16 cellular contexts compared by ENCODE assay signal in the genomic region with DNA sequence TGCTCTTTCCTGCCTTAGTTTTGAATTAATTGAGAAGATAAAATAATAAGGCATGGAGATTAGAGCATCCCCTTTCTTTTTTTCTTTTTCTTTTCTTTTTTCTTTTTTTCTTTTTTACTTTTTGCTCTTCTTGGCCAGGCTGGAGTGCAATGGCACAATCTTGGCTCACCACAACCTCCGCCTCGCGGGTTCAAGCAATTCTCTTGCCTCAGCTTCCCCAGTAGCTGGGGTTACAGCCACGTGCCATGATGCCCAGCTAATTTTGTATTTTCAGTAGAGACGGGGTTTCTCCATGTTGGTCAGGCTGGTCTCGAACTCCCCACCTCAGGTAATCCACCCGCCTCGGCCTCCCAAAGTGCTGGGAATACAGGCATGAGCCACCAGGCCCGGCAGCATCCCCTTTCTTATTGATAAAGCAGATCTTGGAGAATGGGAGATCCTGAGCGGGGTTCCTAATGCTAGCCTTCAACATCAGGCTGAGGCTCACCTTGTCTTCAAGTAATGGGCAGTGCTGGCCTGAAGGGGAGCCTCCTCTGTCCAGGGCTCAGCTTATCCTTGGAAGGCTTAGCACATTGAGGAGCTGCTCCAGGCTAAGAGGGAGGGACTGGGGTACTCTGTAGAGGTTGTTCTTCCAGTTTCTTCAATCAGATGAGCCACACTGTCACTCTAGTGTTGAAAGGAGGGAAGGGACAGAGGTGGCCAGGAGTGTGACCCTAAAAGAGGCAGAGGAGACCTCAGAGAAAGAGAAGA. TPM values are rescaled to one million over a fixed set of nuclear protein-coding genes. Genes with fewer than 3 reads are reported as not detected.
DNase-seq lines count a peak whose midpoint lies in the region; ATAC-seq and TF ChIP-seq lines count a peak whose summit lies in the region.
"Had no signal": no experiment of that assay in that cellular context is flagged by ENCODE, and none has a peak within 500 bp of the region (broad histone marks: within the 10 kb centered on the region; RNA-seq: fewer than 3 reads in every experiment).

No MANE protein-coding gene starts in this region.

- no peak for TF ChIP-seq RAD21 in HCT116 (IDR thresholded peaks at IDR 0.05; ENCODE audit: low read depth)

- H3K4me2 ChIP-seq in HCT116 (ENCODE audit: low read length) = no peak overlapping the region
- H3K4me2 ChIP-seq: A549, PC-9 had no signal

- H3K27me3 ChIP-seq in left ventricle myocardium inferior (ENCODE audit: low read depth) = no peaks in the 10 kb centered on the region
- no peaks in the 10 kb centered on the region for H3K27me3 ChIP-seq in heart right ventricle
- no peaks in the 10 kb centered on the region for H3K27me3 ChIP-seq in HCT116 (ENCODE audit: insufficient read depth, low read length)
- no peaks in the 10 kb centered on the region for H3K27me3 ChIP-seq in prostate gland (replicated peaks; ENCODE audit: insufficient read depth)
- no peaks in the 10 kb centered on the region for H3K27me3 ChIP-seq in stomach
- H3K27me3 ChIP-seq: SJSA1 had no signal

- RAD21 ChIA-PET in HCT116 (lab: Charles Lee; ENCODE audit: low non-redundant PET in 1 of 2, low total read pairs in 2 of 2, uncharacterized antibody in 2 of 2, unreplicated experiment in 2 of 2) = no interaction called here

- TF ChIP-seq CTCF in left ventricle myocardium inferior (IDR thresholded peaks at IDR 0.05; ENCODE audit: borderline replicate concordance) = no peak
- no peak for TF ChIP-seq CTCF in heart right ventricle (IDR thresholded peaks at IDR 0.05)
- TF ChIP-seq CTCF in HCT116 (IDR thresholded peaks at IDR 0.05 in 2 of 3, conservative IDR thresholded peaks at IDR 0.05 in 1 of 3; ENCODE audit: borderline replicate concordance in 1 of 3, insufficient read depth in 1 of 3, low read depth in 2 of 3, low read length in 2 of 3) = no peak
- no peak for TF ChIP-seq CTCF in choroid plexus epithelial cell (conservative IDR thresholded peaks at IDR 0.05; ENCODE audit: low read depth, low read length)
- TF ChIP-seq CTCF in prostate gland (IDR thresholded peaks at IDR 0.05) = no peak
- no peak for TF ChIP-seq CTCF in stomach (IDR thresholded peaks at IDR 0.05)

- CTCF ChIA-PET in HCT116 (lab: Charles Lee) = interaction anchor here (2.3 to 9.9 kb wide), 4 partner anchors 9 to 57 kb away, joined by 11 to 96 read pairs (median 16); a partner anchor contains a TSS

- H4K20me1 ChIP-seq in HCT116 (ENCODE audit: insufficient read depth) = peaks cover 3% of the 10 kb centered on the region; the same call in 1 of the 2 replicates

- no peak overlapping the region for H2AFZ ChIP-seq in HCT116 (ENCODE audit: low read depth, low read length, poor library complexity, severe bottlenecking)
- H2AFZ ChIP-seq: PC-9 had no signal

- 97 to 99% methylated on average over 10 of the region's 10 CpGs for WGBS in heart right ventricle, 2 donors
- WGBS in prostate gland = 97% methylated on average over 10 of the region's 10 CpGs
- 94 to 97% (median 96%) methylated on average over 10 of the region's 10 CpGs for WGBS in stomach, 5 donors

- no peak overlapping the region for H3K9ac ChIP-seq in HCT116 (ENCODE audit: low read length)

- H3K4me1 ChIP-seq in left ventricle myocardium inferior = peaks cover 65% of the 10 kb centered on the region
- H3K4me1 ChIP-seq in heart right ventricle = peaks cover 17 to 62% (median 51%) of the 10 kb centered on the region in 9 donors
- no peaks in the 10 kb centered on the region for H3K4me1 ChIP-seq in HCT116 (ENCODE audit: control insufficient read depth in 1 of 2, insufficient read depth in 2 of 2, low read length in 2 of 2)
- H3K4me1 ChIP-seq in prostate gland (replicated peaks) = peaks cover 13% of the 10 kb centered on the region
- H3K4me1 ChIP-seq in stomach = peaks cover 0 to 23% (median 16%) of the 10 kb centered on the region in 4 donors

- peak overlapping the region; percentile 94 for H3K27ac ChIP-seq in left ventricle myocardium inferior (replicated peaks)
- no peak overlapping the region for H3K27ac ChIP-seq in heart right ventricle
- H3K27ac ChIP-seq in HCT116 (ENCODE audit: low read depth, low read length) = no peak overlapping the region
- H3K27ac ChIP-seq in prostate gland = peak overlapping the region; percentile 28 to 63
- H3K27ac ChIP-seq in stomach = no peak overlapping the region
- H3K27ac ChIP-seq: A549, C4-2B, PC-9, SJSA1 had no signal

- H3K36me3 ChIP-seq in left ventricle myocardium inferior (no peaks in the 10 kb centered on the region), heart right ventricle (no peaks in the 10 kb centered on the region), HCT116 (ENCODE audit: control insufficient read depth in 1 of 2, insufficient read depth in 2 of 2, low read length in 2 of 2) (peaks cover 16 to 39% of the 10 kb centered on the region in 2 experiments; a peak in 3 of 4 replicates), prostate gland (no peaks in the 10 kb centered on the region), stomach (no peaks in the 10 kb centered on the region)
- H3K36me3 ChIP-seq: SJSA1 had no signal

- BruUV-seq in HCT116 (replicated peaks; lab: Mats Ljungman, UMichigan) = no TSS peak

- TF ChIP-seq POLR2A in HCT116 (IDR thresholded peaks at IDR 0.05; ENCODE audit: borderline replicate concordance, extremely low read depth, insufficient read depth, insufficient read length) (no peak), prostate gland (IDR thresholded peaks at IDR 0.05) (no peak), stomach (IDR thresholded peaks at IDR 0.05) (no peak)

- DNase-seq in left ventricle myocardium inferior (no peak), heart right ventricle (no peak), HCT116 (ENCODE audit: low read depth, low spot score) (no peak), choroid plexus epithelial cell (ENCODE audit: low read depth) (peak; percentile 24), prostate gland (ENCODE audit: low spot score) (no peak), occipital lobe (lab: John Stamatoyannopoulos, UW) (no peak), stomach (no peak), NCI-H510A (lab: John Stamatoyannopoulos, UW) (no peak)
- DNase-seq: NCI-H1417 treated with DMSO at 0.1 percent for 48 hours, NCI-H1930, NCI-H226, PC-9 had no signal

- H3K4me3 ChIP-seq in left ventricle myocardium inferior (no peak overlapping the region), heart right ventricle (no peak overlapping the region), HCT116 (replicated peaks in 1 of 2; ENCODE audit: low read depth in 1 of 2, low read length in 2 of 2) (no peak overlapping the region), choroid plexus epithelial cell (ENCODE audit: low read depth, low read length) (no peak overlapping the region), prostate gland (no peak overlapping the region), stomach (no peak overlapping the region)
- H3K4me3 ChIP-seq: A549, PC-9, SJSA1 had no signal

- H3K9me3 ChIP-seq in left ventricle myocardium inferior (replicated peaks) = no peaks in the 10 kb centered on the region
- peaks cover 0 to 3% (median 0%) of the 10 kb centered on the region in 11 donors for H3K9me3 ChIP-seq in heart right ventricle
- no peaks in the 10 kb centered on the region for H3K9me3 ChIP-seq in HCT116 (ENCODE audit: control insufficient read depth in 1 of 2, insufficient read depth in 1 of 2, low read depth in 1 of 2, low read length in 2 of 2)
- no peaks in the 10 kb centered on the region for H3K9me3 ChIP-seq in prostate gland
- H3K9me3 ChIP-seq in stomach = no peaks in the 10 kb centered on the region
- H3K9me3 ChIP-seq: A549, SJSA1 had no signal

- POLR2A ChIA-PET in HCT116 (lab: Charles Lee) = interaction anchor here (0.7 to 1.3 kb wide), 2 partner anchors 9 to 155 kb away, joined by 3 to 6 read pairs; no protein-coding TSS in a partner anchor

- no peak for TF ChIP-seq EP300 in stomach (IDR thresholded peaks at IDR 0.05)

- H3K9me2 ChIP-seq in HCT116 (ENCODE audit: insufficient read depth) = no peaks in the 10 kb centered on the region

- intact Hi-C loops in left ventricle myocardium inferior (cut with micrococcal nuclease) = no loop called here
- intact Hi-C loops in heart right ventricle (cut with DNase I) = no loop called here
- intact Hi-C loops in HCT116 (cut with micrococcal nuclease) = no loop called here
- intact Hi-C loops in prostate gland (cut with DNase I) = no loop called here
- intact Hi-C loops in stomach (cut with DNase I; ENCODE audit: low total_unique reads) = no loop called here

- ATAC-seq in heart right ventricle (no peak), HCT116 (0 out of 2 replicates have a peak, but pooled peaks have one; percentile 15)

- H3K79me2 ChIP-seq in HCT116 (ENCODE audit: insufficient read depth, low read length) = peaks cover 31% of the 10 kb centered on the region

RNA-seq across cellular contexts. Expression of a gene that starts 27.9 kb away (rescaled TPM):
- total RNA-seq in left ventricle myocardium inferior (0.80 TPM), heart right ventricle (1 to 10 TPM in 4 of 10 donors, under 1 TPM in 6; 0.57 to 1.6 (median 0.97) TPM), HCT116 (2021; ENCODE audit: unreplicated experiment) (115 TPM), prostate gland (10 to 100 TPM; 18.1 to 37.3 TPM), occipital lobe (0.62 TPM), stomach (10 to 100 TPM in 1 of 5 donors, 1 to 10 TPM in 2, under 1 TPM in 2; under 0.01 to 13.4 (median 5.7) TPM)
- polyA plus RNA-seq in heart right ventricle (under 1 TPM; 0.25 to 0.51 TPM), stomach (10 to 100 TPM; 22.1 to 26.6 (median 23.7) TPM)
- polyA plus RNA-seq in HCT116 (2012) = 104 and 131 TPM in 2 replicates
- total RNA-seq: H4 had no signal

RNA-seq across cellular contexts. Expression of a gene that starts 41.4 kb away (rescaled TPM):
- total RNA-seq in left ventricle myocardium inferior (35.4 TPM), heart right ventricle (10 to 100 TPM; 18.6 to 87.2 (median 35.9) TPM), HCT116 (2021; ENCODE audit: unreplicated experiment) (12.0 TPM), prostate gland (10 to 100 TPM; 12.5 to 35.8 TPM), occipital lobe (1.6 TPM), stomach (10 to 100 TPM in 2 of 5 donors, 1 to 10 TPM in 3; 1.7 to 13.5 (median 9.2) TPM)
- polyA plus RNA-seq in heart right ventricle (10 to 100 TPM; 17.5 to 41.6 TPM), stomach (10 to 100 TPM in 1 of 3 donors, 1 to 10 TPM in 2; 2.9 to 12.3 (median 4.6) TPM)
- polyA plus RNA-seq in HCT116 (2012) = 12.5 and 13.1 TPM in 2 replicates

RNA-seq across cellular contexts. Expression of a gene that starts 42.2 kb away (rescaled TPM):
- total RNA-seq in left ventricle myocardium inferior = 189 TPM
- 100 to 1,000 TPM; 161 to 372 (median 220) TPM for total RNA-seq in heart right ventricle
- polyA plus RNA-seq in heart right ventricle = 100 to 1,000 TPM; 339 to 570 TPM
- total RNA-seq in HCT116 (2021; ENCODE audit: unreplicated experiment) = 179 TPM
- 130 and 156 TPM in 2 replicates for polyA plus RNA-seq in HCT116 (2012)
- total RNA-seq in prostate gland = 10 to 100 TPM; 46.8 to 91.8 TPM
- total RNA-seq in occipital lobe = 26.4 TPM
- 10 to 100 TPM in 4 of 5 donors, 1 to 10 TPM in 1; 9.8 to 81.3 (median 40.8) TPM for total RNA-seq in stomach
- polyA plus RNA-seq in stomach = 100 to 1,000 TPM; 123 to 192 (median 159) TPM

RNA-seq across cellular contexts. Expression of a gene that starts 56.8 kb away (rescaled TPM):
- total RNA-seq in left ventricle myocardium inferior = 3.5 TPM
- 1 to 10 TPM; 1.3 to 5.8 (median 3.0) TPM for total RNA-seq in heart right ventricle
- polyA plus RNA-seq in heart right ventricle = 1 to 10 TPM in 1 of 2 donors, under 1 TPM in 1; 0.58 to 3.6 TPM
- total RNA-seq in HCT116 (2021; ENCODE audit: unreplicated experiment) = 0.91 TPM
- 0.42 and 0.92 TPM in 2 replicates for polyA plus RNA-seq in HCT116 (2012)
- total RNA-seq in prostate gland = 1 to 10 TPM in 1 of 2 donors, under 1 TPM in 1; 0.05 to 1.9 TPM
- total RNA-seq in occipital lobe = 0.62 TPM
- total RNA-seq in stomach = under 1 TPM in 2 of 5 donors, not detected in 3; 0.18 to 0.58 TPM
- polyA plus RNA-seq in stomach = under 1 TPM; 0.12 to 0.31 (median 0.20) TPM

Comparison
In these comparisons a context has a peak if more than half of its experiments do, and no peak if none do; other contexts are left out.
1. H3K27ac ChIP-seq: peak in left ventricle myocardium inferior (single experiment) and prostate gland (2 of 2); none in heart right ventricle (0 of 10), HCT116 (single experiment) and stomach (0 of 5).